In the genomic region with DNA sequence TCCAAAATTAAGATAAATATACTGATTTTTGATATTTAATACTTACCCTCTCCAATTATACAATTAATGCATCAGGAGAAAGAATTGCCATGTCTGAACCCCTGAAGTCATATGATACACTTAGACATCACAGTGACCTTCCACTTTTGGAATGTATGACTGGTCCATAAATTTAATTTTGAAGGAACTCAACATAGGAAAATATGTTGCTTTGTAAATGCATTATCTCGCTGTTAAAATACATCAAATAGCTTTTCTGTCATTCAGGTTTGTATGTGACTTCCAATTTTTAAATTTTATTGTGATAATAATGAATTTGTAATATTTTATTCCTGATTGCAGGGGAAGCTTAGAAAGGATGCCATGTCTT, we compare ENCODE assay signal across 2 cellular contexts.
TF ChIP-seq lines count a peak whose summit lies in the region.

No MANE protein-coding gene starts in this region.

TF ChIP-seq in A549, 52 proteins besides CTCF, POLR2A, EP300 and RAD21 (continued from another document):
- TF ChIP-seq, protein P1, sequence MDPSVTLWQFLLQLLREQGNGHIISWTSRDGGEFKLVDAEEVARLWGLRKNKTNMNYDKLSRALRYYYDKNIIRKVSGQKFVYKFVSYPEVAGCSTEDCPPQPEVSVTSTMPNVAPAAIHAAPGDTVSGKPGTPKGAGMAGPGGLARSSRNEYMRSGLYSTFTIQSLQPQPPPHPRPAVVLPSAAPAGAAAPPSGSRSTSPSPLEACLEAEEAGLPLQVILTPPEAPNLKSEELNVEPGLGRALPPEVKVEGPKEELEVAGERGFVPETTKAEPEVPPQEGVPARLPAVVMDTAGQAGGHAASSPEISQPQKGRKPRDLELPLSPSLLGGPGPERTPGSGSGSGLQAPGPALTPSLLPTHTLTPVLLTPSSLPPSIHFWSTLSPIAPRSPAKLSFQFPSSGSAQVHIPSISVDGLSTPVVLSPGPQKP (IDR thresholded peaks at IDR 0.05; ENCODE audit: low read depth, low read length), result no peak
- TF ChIP-seq, protein P2, sequence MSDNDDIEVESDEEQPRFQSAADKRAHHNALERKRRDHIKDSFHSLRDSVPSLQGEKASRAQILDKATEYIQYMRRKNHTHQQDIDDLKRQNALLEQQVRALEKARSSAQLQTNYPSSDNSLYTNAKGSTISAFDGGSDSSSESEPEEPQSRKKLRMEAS (IDR thresholded peaks at IDR 0.05), result no peak
- no peak for TF ChIP-seq TP53 (CRISPR knock-in tag; IDR thresholded peaks at IDR 0.05)
- TF ChIP-seq POLR2AphosphoS2 (conservative IDR thresholded peaks at IDR 0.05; ENCODE audit: low read length), result no peak
- TF ChIP-seq CHD2 (IDR thresholded peaks at IDR 0.05; ENCODE audit: low read length, partially characterized antibody), result no peak
- TF ChIP-seq, protein P3, sequence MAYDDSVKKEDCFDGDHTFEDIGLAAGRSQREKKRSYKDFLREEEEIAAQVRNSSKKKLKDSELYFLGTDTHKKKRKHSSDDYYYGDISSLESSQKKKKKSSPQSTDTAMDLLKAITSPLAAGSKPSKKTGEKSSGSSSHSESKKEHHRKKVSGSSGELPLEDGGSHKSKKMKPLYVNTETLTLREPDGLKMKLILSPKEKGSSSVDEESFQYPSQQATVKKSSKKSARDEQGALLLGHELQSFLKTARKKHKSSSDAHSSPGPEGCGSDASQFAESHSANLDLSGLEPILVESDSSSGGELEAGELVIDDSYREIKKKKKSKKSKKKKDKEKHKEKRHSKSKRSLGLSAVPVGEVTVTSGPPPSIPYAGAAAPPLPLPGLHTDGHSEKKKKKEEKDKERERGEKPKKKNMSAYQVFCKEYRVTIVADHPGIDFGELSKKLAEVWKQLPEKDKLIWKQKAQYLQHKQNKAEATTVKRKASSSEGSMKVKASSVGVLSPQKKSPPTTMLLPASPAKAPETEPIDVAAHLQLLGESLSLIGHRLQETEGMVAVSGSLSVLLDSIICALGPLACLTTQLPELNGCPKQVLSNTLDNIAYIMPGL (CRISPR knock-in tag; IDR thresholded peaks at IDR 0.05; ENCODE audit: borderline replicate concordance), result no peak
- no peak for TF ChIP-seq SMC3 (IDR thresholded peaks at IDR 0.05)
- TF ChIP-seq TFCP2L1 (CRISPR knock-in tag; IDR thresholded peaks at IDR 0.05), result no peak
- no peak for TF ChIP-seq KDM1A (IDR thresholded peaks at IDR 0.05; ENCODE audit: low read depth)
- no peak for TF ChIP-seq RCOR1 (IDR thresholded peaks at IDR 0.05; ENCODE audit: low read depth, low read length)
- TF ChIP-seq HEYL (CRISPR knock-in tag; IDR thresholded peaks at IDR 0.05), result no peak

TF ChIP-seq in IMR-90, 13 proteins besides CTCF, POLR2A, EP300 and RAD21 (continued from another document):
- no peak for TF ChIP-seq MAZ (IDR thresholded peaks at IDR 0.05; ENCODE audit: borderline replicate concordance, low read depth, low read length)
- TF ChIP-seq RFX5 (IDR thresholded peaks at IDR 0.05; ENCODE audit: low read depth, low read length), result no peak
- TF ChIP-seq CHD1 (IDR thresholded peaks at IDR 0.05; ENCODE audit: low read depth, low read length), result no peak
- no peak for TF ChIP-seq CEBPB (IDR thresholded peaks at IDR 0.05; ENCODE audit: low read depth, low read length)
- TF ChIP-seq BHLHE40 (IDR thresholded peaks at IDR 0.05; ENCODE audit: low read depth, low read length), result no peak
